In genomic region chr20:3716195-3716834, GRCh38 we compare ENCODE assay signal across 2 cellular contexts.
TF ChIP-seq lines count a peak whose summit lies in the region.

No MANE protein-coding gene starts in this region.

TF ChIP-seq in GM23338, 12 proteins besides CTCF, POLR2A, EP300 and RAD21:
- no peak for TF ChIP-seq JUNB (IDR thresholded peaks at IDR 0.05; ENCODE audit: unreplicated experiment)
- TF ChIP-seq STAT1 (IDR thresholded peaks at IDR 0.05; ENCODE audit: unreplicated experiment), result no peak
- TF ChIP-seq EZH2 (IDR thresholded peaks at IDR 0.05; ENCODE audit: low read depth, unreplicated experiment), result no peak
- no peak for TF ChIP-seq REST (IDR thresholded peaks at IDR 0.05; ENCODE audit: unreplicated experiment)

TF ChIP-seq in GM12878, 131 proteins besides CTCF, POLR2A, EP300 and RAD21:
- TF ChIP-seq SMC3 (IDR thresholded peaks at IDR 0.05; ENCODE audit: borderline replicate concordance, low read length) (0 out of 2 replicates have a peak, but pooled peaks have one; percentile 46), SMAD1 (IDR thresholded peaks at IDR 0.05; ENCODE audit: low read depth, partially characterized antibody) (no peak)
TF ChIP-seq in GM12878: peak in this region for 1.
